Comparison of ENCODE assay signal across 17 cellular contexts in genomic region chr7:130473289-130473688, GRCh38. TPM values are rescaled to one million over a fixed set of nuclear protein-coding genes. Genes with fewer than 3 reads are reported as not detected.
A peak's percentile ranks its signal among the peaks of the same experiment; 100 is the strongest.
DNase-seq lines count a peak whose midpoint lies in the region; ATAC-seq and TF ChIP-seq lines count a peak whose summit lies in the region.
"Had no signal": no experiment of that assay in that cellular context is flagged by ENCODE, and none has a peak within 500 bp of the region (broad histone marks: within the 10 kb centered on the region; RNA-seq: fewer than 3 reads in every experiment).

No MANE protein-coding gene starts in this region.

- H4K20me1 ChIP-seq in MM.1S (ENCODE audit: insufficient read depth, low read length), result no peaks in the 10 kb centered on the region

- ATAC-seq in left lobe of liver, result peak; percentile 27
- ATAC-seq: stimulated activated naive CD8-positive, alpha-beta T cell treated with anti-CD3 and anti-CD28 coated beads, Interleukin-15, amount 100 ng/mL, for 72 hours had no signal

- H3K27ac ChIP-seq in MM.1S (ENCODE audit: low read length), result no peak overlapping the region
- H3K27ac ChIP-seq: colonic mucosa, right atrium auricular region had no signal

- H3K9me3 ChIP-seq in MM.1S (replicated peaks; ENCODE audit: insufficient read depth, low read length), result no peaks in the 10 kb centered on the region
- H3K9me3 ChIP-seq: colonic mucosa had no signal

- no peaks in the 10 kb centered on the region for H3K9me2 ChIP-seq in MM.1S (replicated peaks; ENCODE audit: insufficient read depth, low read length)

- H3K4me1 ChIP-seq in MM.1S (ENCODE audit: low read length), result peaks cover 3% of the 10 kb centered on the region; the same call in 1 of the 2 replicates
- H3K4me1 ChIP-seq: colonic mucosa, right atrium auricular region had no signal

- H3K36me3 ChIP-seq in MM.1S (replicated peaks; ENCODE audit: insufficient read depth, low read length), result no peaks in the 10 kb centered on the region
- H3K36me3 ChIP-seq: colonic mucosa, right atrium auricular region had no signal

- H3F3A ChIP-seq in MM.1S (ENCODE audit: insufficient read depth, low read length), result 0 out of 2 replicates have a peak, but pooled peaks cover 4% of the 10 kb centered on the region

- DNase-seq in Ammon's horn (ENCODE audit: low spot score) (peak; percentile 46), KBM-7 (peak; percentile 81), OCI-M1 (lab: John Stamatoyannopoulos, UW) (peak; percentile 51), left lobe of liver (ENCODE audit: low spot score) (no peak), germinal center (ENCODE audit: low spot score) (no peak), inferior parietal cortex (ENCODE audit: extremely low spot score) (no peak), MM.1S (no peak)
- no peak for DNase-seq in activated CD4-positive, alpha-beta T cell treated with anti-CD3 and anti-CD28 coated beads, Interleukin-2, amount 50 U/mL, for 4 hours
- DNase-seq: activated CD4-positive, alpha-beta T cell treated with anti-CD3 and anti-CD28 coated beads for 4 hours; activated CD8-positive, alpha-beta memory T cell treated with anti-CD3 and anti-CD28 coated beads, Interleukin-2, amount 50 U/mL, for 48 hours; colonic mucosa; kidney glomerular epithelial cell; NCI-H1048; SHP77; stimulated activated naive CD8-positive, alpha-beta T cell treated with anti-CD3 and anti-CD28 coated beads, Interleukin-15, amount 100 ng/mL, for 72 hours; T1000 had no signal

- no peak overlapping the region for H3K4me2 ChIP-seq in MM.1S (ENCODE audit: low read depth, low read length)

- H3K79me2 ChIP-seq in MM.1S (ENCODE audit: low read length), result no peaks in the 10 kb centered on the region

- in situ Hi-C loops in KBM-7 (cut with MboI; ENCODE audit: low pct_unique_long_range_greater_than_20kb, low sequenced_read_pairs), result no loop called here

- no peaks in the 10 kb centered on the region for H3K27me3 ChIP-seq in MM.1S (replicated peaks; ENCODE audit: insufficient read depth, low read length)
- H3K27me3 ChIP-seq: colonic mucosa, right atrium auricular region had no signal

- H2AFZ ChIP-seq in MM.1S (ENCODE audit: low read length), result no peak overlapping the region

- no peak for TF ChIP-seq CTCF in MM.1S (IDR thresholded peaks at IDR 0.05; ENCODE audit: low read length)

- no peak overlapping the region for H3K4me3 ChIP-seq in MM.1S (ENCODE audit: low read length)
- H3K4me3 ChIP-seq: colonic mucosa, right atrium auricular region had no signal

- H3K9ac ChIP-seq in MM.1S (ENCODE audit: low read length), result no peak overlapping the region

RNA-seq across cellular contexts. Expression of gene MEST, which starts 18.6 kb away (rescaled TPM):
- total RNA-seq in left lobe of liver, result 44.4 TPM

RNA-seq across cellular contexts. Expression of gene CEP41, which starts 32.5 kb away (rescaled TPM):
- 3.5 TPM for total RNA-seq in left lobe of liver

Comparison
In these comparisons a context has a peak if more than half of its experiments do, and no peak if none do; other contexts are left out.
1. DNase-seq: peak in Ammon's horn (single experiment), KBM-7 (single experiment) and OCI-M1 (single experiment); none in left lobe of liver (single experiment), activated CD4-positive, alpha-beta T cell treated with anti-CD3 and anti-CD28 coated beads, Interleukin-2, amount 50 U/mL, for 4 hours (0 of 2), germinal center (single experiment), inferior parietal cortex (single experiment) and MM.1S (single experiment).